ENCODE assay signal across 9 cellular contexts in the genomic region with DNA sequence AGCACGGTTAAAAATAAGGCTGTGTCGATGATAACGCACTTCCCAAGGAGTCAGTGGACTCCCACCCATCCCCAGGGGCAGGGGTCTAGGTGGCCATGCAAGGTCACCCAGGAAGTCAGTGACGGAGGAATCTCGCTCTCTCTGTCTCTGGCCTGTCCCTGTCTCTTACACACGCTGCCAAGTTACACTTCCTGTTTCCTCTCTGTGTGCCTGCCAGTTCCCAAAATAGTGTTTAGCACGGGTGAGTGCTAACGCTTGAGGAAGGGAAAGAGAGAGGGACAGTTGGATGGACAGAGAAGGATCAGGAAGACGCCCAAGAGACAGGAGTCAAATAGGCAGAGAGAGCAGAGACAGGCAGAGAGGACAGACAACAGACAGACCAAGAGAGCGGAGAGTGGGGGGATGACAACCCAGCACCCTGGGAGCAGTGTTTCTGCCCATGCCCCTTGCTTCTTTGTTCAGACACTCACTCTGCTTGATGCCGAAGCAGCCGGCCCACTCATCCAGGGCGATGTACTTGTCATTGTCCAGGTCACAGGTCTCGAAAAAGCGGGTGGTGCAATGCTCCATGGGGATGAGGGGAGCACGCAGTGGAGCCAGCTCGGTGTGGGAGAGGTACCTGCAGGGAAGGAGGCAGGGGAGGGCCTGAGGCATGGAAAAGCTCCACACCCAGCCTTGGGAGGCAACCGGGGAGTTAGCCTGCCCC. TPM values are rescaled to one million over a fixed set of nuclear protein-coding genes. Genes with fewer than 3 reads are reported as not detected.
DNase-seq lines count a peak whose midpoint lies in the region; ATAC-seq and TF ChIP-seq lines count a peak whose summit lies in the region.
"Had no signal": no experiment of that assay in that cellular context is flagged by ENCODE, and none has a peak within 500 bp of the region (broad histone marks: within the 10 kb centered on the region; RNA-seq: fewer than 3 reads in every experiment).

No MANE protein-coding gene starts in this region.

- H3K36me3 ChIP-seq in esophagus squamous epithelium (peaks cover 0 to 52% (median 18%) of the 10 kb centered on the region in 3 donors), psoas muscle (ENCODE audit: insufficient read depth in 1 of 2, low read depth in 1 of 2) (peaks cover 0 to 75% of the 10 kb centered on the region in 2 donors)

- H3K27me3 ChIP-seq in esophagus squamous epithelium: no peaks in the 10 kb centered on the region
- H3K27me3 ChIP-seq in psoas muscle (ENCODE audit: insufficient read depth in 3 of 3, low read length in 2 of 3): no peaks in the 10 kb centered on the region

- peak overlapping the region; percentile 13 to 85 (median 68) for H3K27ac ChIP-seq in esophagus squamous epithelium
- H3K27ac ChIP-seq in psoas muscle: peak overlapping the region; percentile 82

- H3K4me3 ChIP-seq in GM12865 (ENCODE audit: low read depth, low read length) (peak overlapping the region; percentile 48), esophagus squamous epithelium (no peak overlapping the region), psoas muscle (peak overlapping the region; percentile 30)

- DNase-seq in GM12865 (ENCODE audit: low read depth) (peak; percentile 62), esophagus squamous epithelium (lab: John Stamatoyannopoulos, UW) (no peak), psoas muscle (peak; percentile 37 to 69), NCI-H2107 (lab: John Stamatoyannopoulos, UW) (no peak), GOT3 (lab: John Stamatoyannopoulos, UW) (no peak)
- DNase-seq: activated CD4-positive, alpha-beta memory T cell treated with anti-CD3 and anti-CD28 coated beads for 36 hours had no signal

- H3K9me3 ChIP-seq in esophagus squamous epithelium (no peaks in the 10 kb centered on the region), psoas muscle (no peaks in the 10 kb centered on the region)

- intact Hi-C loops in esophagus squamous epithelium (cut with DNase I) (loop anchor here (5.0 kb wide), 1 partner anchor 79 kb away; no protein-coding TSS in a partner anchor), psoas muscle (cut with DNase I) (loop anchor here in 1 of 2 donors (5.0 kb wide), 1 partner anchor 39 kb away; no protein-coding TSS in a partner anchor)

- H3K4me1 ChIP-seq in esophagus squamous epithelium (peaks cover 10 to 89% (median 38%) of the 10 kb centered on the region in 3 donors), psoas muscle (peaks cover 39% of the 10 kb centered on the region)

- TF ChIP-seq POLR2A in esophagus squamous epithelium (IDR thresholded peaks at IDR 0.05): no peak

- TF ChIP-seq CTCF in GM12865 (IDR thresholded peaks at IDR 0.05; ENCODE audit: insufficient read depth, low read depth, low read length, missing control alignments): no peak
- TF ChIP-seq CTCF in esophagus squamous epithelium (IDR thresholded peaks at IDR 0.05): no peak
- no peak for TF ChIP-seq CTCF in psoas muscle (IDR thresholded peaks at IDR 0.05)

- WGBS in esophagus squamous epithelium, 2 donors: 53 to 57% methylated on average over 16 to 17 of the region's 18 CpGs
- WGBS in psoas muscle, 3 donors: 19 to 30% (median 28%) methylated on average over 18 of the region's 18 CpGs

- ATAC-seq in psoas muscle: peak; percentile 78 to 90 (median 86)
- no peak for ATAC-seq in GM18858 (IDR thresholded peaks at IDR 0.05; ENCODE audit: unreplicated experiment)
- no peak for ATAC-seq in HG03039 (IDR thresholded peaks at IDR 0.05; ENCODE audit: unreplicated experiment)

TF ChIP-seq in PFSK-1, 5 proteins besides CTCF, POLR2A, EP300 and RAD21:
- TF ChIP-seq POLR2AphosphoS5 (IDR thresholded peaks at IDR 0.05; ENCODE audit: low read depth, low read length) (no peak), SIN3A (IDR thresholded peaks at IDR 0.05; ENCODE audit: borderline replicate concordance, insufficient read depth, low read length) (no peak), FOXP2 (optimal IDR thresholded peaks at IDR 0.05; ENCODE audit: borderline replicate concordance, extremely low read depth, extremely low read length, insufficient read depth) (peak; percentile 52)
- TF ChIP-seq, protein P1, sequence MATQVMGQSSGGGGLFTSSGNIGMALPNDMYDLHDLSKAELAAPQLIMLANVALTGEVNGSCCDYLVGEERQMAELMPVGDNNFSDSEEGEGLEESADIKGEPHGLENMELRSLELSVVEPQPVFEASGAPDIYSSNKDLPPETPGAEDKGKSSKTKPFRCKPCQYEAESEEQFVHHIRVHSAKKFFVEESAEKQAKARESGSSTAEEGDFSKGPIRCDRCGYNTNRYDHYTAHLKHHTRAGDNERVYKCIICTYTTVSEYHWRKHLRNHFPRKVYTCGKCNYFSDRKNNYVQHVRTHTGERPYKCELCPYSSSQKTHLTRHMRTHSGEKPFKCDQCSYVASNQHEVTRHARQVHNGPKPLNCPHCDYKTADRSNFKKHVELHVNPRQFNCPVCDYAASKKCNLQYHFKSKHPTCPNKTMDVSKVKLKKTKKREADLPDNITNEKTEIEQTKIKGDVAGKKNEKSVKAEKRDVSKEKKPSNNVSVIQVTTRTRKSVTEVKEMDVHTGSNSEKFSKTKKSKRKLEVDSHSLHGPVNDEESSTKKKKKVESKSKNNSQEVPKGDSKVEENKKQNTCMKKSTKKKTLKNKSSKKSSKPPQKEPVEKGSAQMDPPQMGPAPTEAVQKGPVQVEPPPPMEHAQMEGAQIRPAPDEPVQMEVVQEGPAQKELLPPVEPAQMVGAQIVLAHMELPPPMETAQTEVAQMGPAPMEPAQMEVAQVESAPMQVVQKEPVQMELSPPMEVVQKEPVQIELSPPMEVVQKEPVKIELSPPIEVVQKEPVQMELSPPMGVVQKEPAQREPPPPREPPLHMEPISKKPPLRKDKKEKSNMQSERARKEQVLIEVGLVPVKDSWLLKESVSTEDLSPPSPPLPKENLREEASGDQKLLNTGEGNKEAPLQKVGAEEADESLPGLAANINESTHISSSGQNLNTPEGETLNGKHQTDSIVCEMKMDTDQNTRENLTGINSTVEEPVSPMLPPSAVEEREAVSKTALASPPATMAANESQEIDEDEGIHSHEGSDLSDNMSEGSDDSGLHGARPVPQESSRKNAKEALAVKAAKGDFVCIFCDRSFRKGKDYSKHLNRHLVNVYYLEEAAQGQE (IDR thresholded peaks at IDR 0.05; ENCODE audit: insufficient read depth in 1 of 2, low read depth in 2 of 2, low read length in 2 of 2): no peak; a peak in 1 of 4 replicates

RNA-seq across cellular contexts. Expression of a gene that starts 22.9 kb away (rescaled TPM):
- 525 TPM for polyA plus RNA-seq in PFSK-1 (2012; ENCODE audit: insufficient read length, low read depth)
- total RNA-seq in esophagus squamous epithelium (100 to 1,000 TPM in 1 of 4 donors, 10 to 100 TPM in 3; 14.9 to 164 (median 61.9) TPM), psoas muscle (100 to 1,000 TPM; 175 to 687 (median 372) TPM)
- 100 to 1,000 TPM; 111 to 331 (median 170) TPM for polyA plus RNA-seq in psoas muscle
- total RNA-seq: activated CD4-positive, alpha-beta memory T cell treated with anti-CD3 and anti-CD28 coated beads for 36 hours had no signal

Comparison
In these comparisons a context has a peak if more than half of its experiments do, and no peak if none do; other contexts are left out.
1. DNase-seq: peak in GM12865 (single experiment) and psoas muscle (2 of 2); none in esophagus squamous epithelium (single experiment), NCI-H2107 (single experiment) and GOT3 (single experiment).
2. H3K4me3 ChIP-seq: peak in GM12865 (single experiment) and psoas muscle (single experiment); none in esophagus squamous epithelium (0 of 4).
3. ATAC-seq: peak in psoas muscle (4 of 4); none in GM18858 (single experiment) and HG03039 (single experiment).